Comparison of ENCODE assay signal across 27 cellular contexts in the genomic region with DNA sequence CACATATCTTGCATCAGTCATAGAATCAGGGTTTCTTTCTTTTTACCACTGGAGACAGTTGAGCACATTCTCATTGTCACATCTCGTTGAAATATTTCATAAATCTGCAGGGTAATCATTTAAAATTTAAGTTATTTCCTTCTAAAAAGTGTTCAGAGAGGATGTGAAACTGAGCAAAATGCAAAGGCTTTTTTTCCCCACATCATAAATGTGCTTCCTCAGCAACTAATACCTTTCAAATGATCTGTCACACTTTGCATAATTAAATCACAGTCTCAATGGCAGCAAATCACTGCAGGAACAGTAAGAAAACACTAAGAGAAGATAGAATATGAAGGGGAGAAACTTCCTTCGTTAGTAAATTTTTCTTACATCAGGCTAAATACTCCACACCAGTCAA.
"Had no signal": no experiment of that assay in that cellular context is flagged by ENCODE, and none has a peak within 500 bp of the region (broad histone marks: within the 10 kb centered on the region; RNA-seq: fewer than 3 reads in every experiment).

No MANE protein-coding gene starts in this region.

- H3K4me1 ChIP-seq: gastroesophageal sphincter, left ventricle myocardium inferior, testis had no signal

- ATAC-seq: activated CD4-positive, CD25-positive, alpha-beta regulatory T cell treated with anti-CD3 and anti-CD28 coated beads, Interleukin-2, amount 50 U/mL, for 24 hours; gastroesophageal sphincter; natural killer cell treated with Interleukin-12 subunit alpha and Interleukin-12 subunit beta and Interleukin-15 and Interleukin-18, amount 100 ng/mL, for 72 hours; right cardiac atrium had no signal

- H3K36me3 Mint-ChIP-seq: natural killer cell treated with Interleukin-12 subunit alpha and Interleukin-12 subunit beta and Interleukin-15 and Interleukin-18, amount 100 ng/mL, for 72 hours had no signal

- H3K27ac Mint-ChIP-seq: activated CD4-positive, alpha-beta memory T cell treated with anti-CD3 and anti-CD28 coated beads, Interleukin-2, amount 10 ng/mL, durations not matched to agents 7 days and 5 days; activated CD4-positive, alpha-beta T cell treated with anti-CD3 and anti-CD28 coated beads, Interleukin-2, amount 10 ng/mL, durations not matched to agents 24 days and 14 days; activated T-cell treated with anti-CD3 and anti-CD28 coated beads, Interleukin-2, amount 50 U/mL, for 24 hours; natural killer cell treated with Interleukin-12 subunit alpha and Interleukin-12 subunit beta and Interleukin-15 and Interleukin-18, amount 100 ng/mL, for 72 hours had no signal

- H3K9me3 Mint-ChIP-seq: activated CD4-positive, alpha-beta memory T cell treated with anti-CD3 and anti-CD28 coated beads, Interleukin-2, amount 10 ng/mL, durations not matched to agents 7 days and 5 days; activated CD4-positive, alpha-beta T cell treated with anti-CD3 and anti-CD28 coated beads, Interleukin-2, amount 10 ng/mL, durations not matched to agents 24 days and 14 days; activated T-cell treated with anti-CD3 and anti-CD28 coated beads, Interleukin-2, amount 50 U/mL, for 24 hours; natural killer cell treated with Interleukin-12 subunit alpha and Interleukin-12 subunit beta and Interleukin-15 and Interleukin-18, amount 100 ng/mL, for 72 hours had no signal

- H2AFZ ChIP-seq: hepatocyte had no signal

- DNase-seq: activated CD4-positive, alpha-beta memory T cell treated with anti-CD3 and anti-CD28 coated beads, Interleukin-2, amount 10 ng/mL, durations not matched to agents 7 days and 5 days; activated CD4-positive, alpha-beta T cell treated with anti-CD3 and anti-CD28 coated beads, Interleukin-2, amount 10 ng/mL, durations not matched to agents 24 days and 14 days; activated CD8-positive, alpha-beta memory T cell treated with anti-CD3 and anti-CD28 coated beads, Interleukin-2, amount 50 U/mL, for 48 hours; activated gamma-delta T cell treated with Interleukin-2 at 50 U/mL for 16 hours; activated naive CD4-positive, alpha-beta T cell treated with anti-CD3 and anti-CD28 coated beads, Interleukin-2, amount 50 U/mL, for 16 hours; activated T-cell treated with anti-CD3 and anti-CD28 coated beads, Interleukin-2, amount 50 U/mL, for 24 hours; amniotic stem cell; caudate nucleus; cortex of kidney; islet precursor cell; left ventricle myocardium inferior; mucosa of descending colon; posterior cingulate gyrus; right cardiac atrium; stimulated activated CD4-positive, alpha-beta T cell treated with anti-CD3 and anti-CD28 coated beads, Interleukin-15, amount 100 ng/mL, for 24 hours; stimulated activated CD4-positive, alpha-beta T cell treated with anti-CD3 and anti-CD28 coated beads, Interleukin-2, amount 100 ng/mL, for 24 hours; stimulated activated naive CD4-positive, alpha-beta T cell; T-helper 9 cell; testis; transverse colon; WERI-Rb-1 had no signal

- H3K36me3 ChIP-seq: gastroesophageal sphincter, left ventricle myocardium inferior, transverse colon, WERI-Rb-1 had no signal

- H3K27me3 ChIP-seq: hepatocyte, testis, transverse colon had no signal

- H3K4me1 Mint-ChIP-seq: activated CD4-positive, alpha-beta memory T cell treated with anti-CD3 and anti-CD28 coated beads, Interleukin-2, amount 10 ng/mL, durations not matched to agents 7 days and 5 days; activated CD4-positive, alpha-beta T cell treated with anti-CD3 and anti-CD28 coated beads, Interleukin-2, amount 10 ng/mL, durations not matched to agents 24 days and 14 days had no signal

- H3K27ac ChIP-seq: gastroesophageal sphincter, hepatocyte, left ventricle myocardium inferior, testis, transverse colon, WERI-Rb-1 had no signal

- H3K9me3 ChIP-seq: mucosa of descending colon, testis, transverse colon had no signal

- H3K4me2 ChIP-seq: hepatocyte had no signal

- FAIRE-seq: endothelial cell of umbilical vein had no signal

- H3K4me3 Mint-ChIP-seq: activated CD4-positive, alpha-beta memory T cell treated with anti-CD3 and anti-CD28 coated beads, Interleukin-2, amount 10 ng/mL, durations not matched to agents 7 days and 5 days; activated CD4-positive, alpha-beta T cell treated with anti-CD3 and anti-CD28 coated beads, Interleukin-2, amount 10 ng/mL, durations not matched to agents 24 days and 14 days; activated T-cell treated with anti-CD3 and anti-CD28 coated beads, Interleukin-2, amount 50 U/mL, for 24 hours; natural killer cell treated with Interleukin-12 subunit alpha and Interleukin-12 subunit beta and Interleukin-15 and Interleukin-18, amount 100 ng/mL, for 72 hours had no signal

- H3K79me2 ChIP-seq: hepatocyte had no signal

- H3K4me3 ChIP-seq: gastroesophageal sphincter, hepatocyte, left ventricle myocardium inferior, lung, mucosa of descending colon, testis, transverse colon had no signal
